Comparison of ENCODE assay signal across 10 cellular contexts in genomic region chr2:74004212-74005182, GRCh38. TPM values are rescaled to one million over a fixed set of nuclear protein-coding genes. Genes with fewer than 3 reads are reported as not detected.
DNase-seq lines count a peak whose midpoint lies in the region; ATAC-seq and TF ChIP-seq lines count a peak whose summit lies in the region.
"Had no signal": no experiment of that assay in that cellular context is flagged by ENCODE, and none has a peak within 500 bp of the region (broad histone marks: within the 10 kb centered on the region; RNA-seq: fewer than 3 reads in every experiment).

No MANE protein-coding gene starts in this region.

- peak overlapping the region; percentile 100 for H3K4me2 ChIP-seq in smooth muscle cell
- H3K4me2 ChIP-seq: PC-9 had no signal

- H3K9ac ChIP-seq in SK-N-MC (ENCODE audit: insufficient read length) (peak overlapping the region; percentile 14), smooth muscle cell (ENCODE audit: low read depth) (peak overlapping the region; percentile 44)

- H3K79me2 ChIP-seq in smooth muscle cell (ENCODE audit: low read depth) = peaks cover 52% of the 10 kb centered on the region

- no peak for TF ChIP-seq CTCF in glutamatergic neuron (IDR thresholded peaks at IDR 0.05; ENCODE audit: partially characterized antibody, unreplicated experiment)
- no peak for TF ChIP-seq CTCF in smooth muscle cell (IDR thresholded peaks at IDR 0.05; ENCODE audit: borderline replicate concordance, insufficient read depth, poor library complexity, severe bottlenecking)

- peak overlapping the region; percentile 50; the same call in 1 of the 2 replicates for H3K4me3 ChIP-seq in SK-N-MC
- H3K4me3 ChIP-seq in smooth muscle cell = peak overlapping the region; percentile 84
- H3K4me3 ChIP-seq: PC-9 had no signal

- no peaks in the 10 kb centered on the region for H3K27me3 ChIP-seq in smooth muscle cell (ENCODE audit: low read depth)

- no peak for ATAC-seq in GM21529 (IDR thresholded peaks at IDR 0.05; ENCODE audit: unreplicated experiment)
- no peak for ATAC-seq in HG02884 (IDR thresholded peaks at IDR 0.05; ENCODE audit: unreplicated experiment)
- no peak for ATAC-seq in HG02938 (IDR thresholded peaks at IDR 0.05; ENCODE audit: unreplicated experiment)

- no peaks in the 10 kb centered on the region for H3K27me3 Mint-ChIP-seq in T-helper 2 cell treated with Interferon-gamma antibody and Interleukin-4, amounts not matched to agents 5 μg/mL and 100 μg/mL, for 36 hours (ENCODE audit: low read depth)
- H3K27me3 Mint-ChIP-seq in glutamatergic neuron (ENCODE audit: unreplicated experiment) = peaks cover 11% of the 10 kb centered on the region
- H3K27me3 Mint-ChIP-seq: activated CD4-positive, alpha-beta memory T cell treated with anti-CD3 and anti-CD28 coated beads for 36 hours had no signal

- H3K9me3 ChIP-seq in SK-N-MC (ENCODE audit: low read depth, low read length) (no peaks in the 10 kb centered on the region), smooth muscle cell (replicated peaks; ENCODE audit: low read depth) (no peaks in the 10 kb centered on the region)

- H3K36me3 ChIP-seq in SK-N-MC (ENCODE audit: insufficient read depth, low read length) (no peaks in the 10 kb centered on the region; the same call in 1 of the 2 replicates), smooth muscle cell (ENCODE audit: low read depth) (no peaks in the 10 kb centered on the region)

- no peak overlapping the region for H3K27ac Mint-ChIP-seq in T-helper 2 cell treated with Interferon-gamma antibody and Interleukin-4, amounts not matched to agents 5 μg/mL and 100 μg/mL, for 36 hours
- H3K27ac Mint-ChIP-seq in glutamatergic neuron (ENCODE audit: unreplicated experiment) = peak overlapping the region; percentile 90

- H2AFZ ChIP-seq in smooth muscle cell (ENCODE audit: low read depth) = no peak overlapping the region
- H2AFZ ChIP-seq: PC-9 had no signal

- 64% methylated on average over 18 of the region's 18 CpGs for WGBS in smooth muscle cell (ENCODE audit: low lambda C conversion rate)

- H3K27ac ChIP-seq in SK-N-MC (peak overlapping the region; percentile 51; the same call in 1 of the 2 replicates), smooth muscle cell (ENCODE audit: low read depth) (peak overlapping the region; percentile 95)
- H3K27ac ChIP-seq: PC-9 had no signal

- peaks cover 16% of the 10 kb centered on the region for H3F3A ChIP-seq in smooth muscle cell (ENCODE audit: low read depth)

- no peak for DNase-seq in T-helper 2 cell treated with Interferon-gamma antibody and Interleukin-4, amounts not matched to agents 5 μg/mL and 100 μg/mL, for 36 hours (ENCODE audit: low spot score)
- DNase-seq in T-helper 2 cell (no peak), SK-N-MC (ENCODE audit: low read depth, low spot score) (no peak), glutamatergic neuron (no peak), smooth muscle cell (lab: John Stamatoyannopoulos, UW; ENCODE audit: unreplicated experiment) (no peak)
- DNase-seq: PC-9 had no signal

- peaks cover 6% of the 10 kb centered on the region for H3K36me3 Mint-ChIP-seq in T-helper 2 cell treated with Interferon-gamma antibody and Interleukin-4, amounts not matched to agents 5 μg/mL and 100 μg/mL, for 36 hours (ENCODE audit: low read depth)
- no peaks in the 10 kb centered on the region for H3K36me3 Mint-ChIP-seq in glutamatergic neuron (ENCODE audit: unreplicated experiment)

- peak overlapping the region; percentile 5 for H3K4me3 Mint-ChIP-seq in T-helper 2 cell treated with Interferon-gamma antibody and Interleukin-4, amounts not matched to agents 5 μg/mL and 100 μg/mL, for 36 hours
- peak overlapping the region; percentile 96 for H3K4me3 Mint-ChIP-seq in glutamatergic neuron (ENCODE audit: unreplicated experiment)

- peaks cover 37% of the 10 kb centered on the region for H3K4me1 Mint-ChIP-seq in T-helper 2 cell treated with Interferon-gamma antibody and Interleukin-4, amounts not matched to agents 5 μg/mL and 100 μg/mL, for 36 hours (ENCODE audit: low read depth)
- H3K4me1 Mint-ChIP-seq in glutamatergic neuron (ENCODE audit: low read depth, unreplicated experiment) = peaks cover 73% of the 10 kb centered on the region

- peaks cover 86% of the 10 kb centered on the region for H4K20me1 ChIP-seq in smooth muscle cell (ENCODE audit: low read depth)

- H3K9me3 Mint-ChIP-seq in T-helper 2 cell treated with Interferon-gamma antibody and Interleukin-4, amounts not matched to agents 5 μg/mL and 100 μg/mL, for 36 hours = no peaks in the 10 kb centered on the region
- H3K9me3 Mint-ChIP-seq in glutamatergic neuron (ENCODE audit: unreplicated experiment) = peaks cover 26% of the 10 kb centered on the region
- H3K9me3 Mint-ChIP-seq: activated CD4-positive, alpha-beta memory T cell treated with anti-CD3 and anti-CD28 coated beads for 36 hours had no signal

- H3K4me1 ChIP-seq in smooth muscle cell (ENCODE audit: low read depth) = peaks cover 70% of the 10 kb centered on the region

RNA-seq across cellular contexts. Expression of gene TET3, which starts 19.8 kb away (rescaled TPM):
- total RNA-seq in glutamatergic neuron (ENCODE audit: unreplicated experiment) = 92.4 TPM
- total RNA-seq in smooth muscle cell = 10.4 and 12.7 TPM in 2 replicates
- polyA plus RNA-seq in smooth muscle cell = 3.2 TPM in 2 replicates
